Comparison of ENCODE assay signal across 1 cellular context in the genomic region with DNA sequence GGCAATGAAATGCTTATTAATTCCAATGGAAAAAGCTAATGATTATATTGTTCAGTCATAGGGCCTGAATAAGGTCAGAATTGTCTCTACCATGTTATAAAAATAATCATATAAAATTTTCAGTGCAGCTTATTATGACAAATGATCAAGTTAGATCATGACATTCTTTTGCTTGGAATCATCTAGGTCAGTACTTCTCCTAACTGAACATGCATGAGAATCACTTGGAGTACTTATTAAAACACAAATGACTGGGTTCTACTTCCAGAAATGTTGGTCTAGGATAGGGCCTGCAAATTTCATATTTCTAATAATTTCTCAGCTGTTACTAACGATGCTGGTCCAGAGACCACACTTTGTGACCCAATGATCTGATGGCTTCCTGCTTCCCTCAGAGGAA.
TF ChIP-seq lines count a peak whose summit lies in the region.

No MANE protein-coding gene starts in this region.

TF ChIP-seq in IMR-90, 13 proteins besides CTCF, POLR2A, EP300 and RAD21 (continued from another document):
- TF ChIP-seq USF2 (IDR thresholded peaks at IDR 0.05; ENCODE audit: low read depth, low read length) (no peak), RFX5 (IDR thresholded peaks at IDR 0.05; ENCODE audit: low read depth, low read length) (no peak), MAZ (IDR thresholded peaks at IDR 0.05; ENCODE audit: borderline replicate concordance, low read depth, low read length) (no peak), MXI1 (IDR thresholded peaks at IDR 0.05; ENCODE audit: borderline replicate concordance, low read depth, low read length) (no peak), RCOR1 (IDR thresholded peaks at IDR 0.05; ENCODE audit: insufficient replicate concordance, low read length) (no peak), NFE2L2 (IDR thresholded peaks at IDR 0.05; ENCODE audit: low read depth, low read length) (no peak), FOS (IDR thresholded peaks at IDR 0.05; ENCODE audit: low read depth, low read length) (no peak), CEBPB (IDR thresholded peaks at IDR 0.05; ENCODE audit: low read depth, low read length) (no peak), CHD1 (IDR thresholded peaks at IDR 0.05; ENCODE audit: low read depth, low read length) (no peak)
